ENCODE assay signal across 19 cellular contexts in genomic region chr13:52156724-52157251, GRCh38. TPM values are rescaled to one million over a fixed set of nuclear protein-coding genes. Genes with fewer than 3 reads are reported as not detected.
DNase-seq lines count a peak whose midpoint lies in the region; ATAC-seq and TF ChIP-seq lines count a peak whose summit lies in the region.
"Had no signal": no experiment of that assay in that cellular context is flagged by ENCODE, and none has a peak within 500 bp of the region (broad histone marks: within the 10 kb centered on the region; RNA-seq: fewer than 3 reads in every experiment).

No MANE protein-coding gene starts in this region.

- DNase-seq in AG10803 (ENCODE audit: low read depth) (peak; percentile 13), HFFc6 (peak; percentile 31), prostate gland (ENCODE audit: low spot score) (no peak), glutamatergic neuron (no peak)
- no peak for DNase-seq in central memory CD8-positive, alpha-beta T cell (ENCODE audit: low spot score in 2 of 2)
- DNase-seq: activated CD8-positive, alpha-beta memory T cell treated with anti-CD3 and anti-CD28 coated beads, Interleukin-2, amount 10 ng/mL, durations not matched to agents 7 days and 5 days; activated naive CD8-positive, alpha-beta T cell treated with anti-CD3 and anti-CD28 coated beads for 36 hours; effector CD8-positive, alpha-beta T cell; midbrain; psoas muscle; SHP77 treated with DMSO at 0.1 percent for 48 hours had no signal

- H3K4me3 ChIP-seq in AG10803 (ENCODE audit: low read length): no peak overlapping the region
- H3K4me3 ChIP-seq in mucosa of rectum (ENCODE audit: low read length in 2 of 2): no peak overlapping the region
- no peak overlapping the region for H3K4me3 ChIP-seq in prostate gland
- H3K4me3 ChIP-seq: gastroesophageal sphincter, GM12878, psoas muscle, tibial nerve had no signal

- no peak for TF ChIP-seq POLR2A in prostate gland (IDR thresholded peaks at IDR 0.05)

- no peaks in the 10 kb centered on the region for H3K27me3 ChIP-seq in mucosa of rectum (ENCODE audit: control insufficient read depth in 2 of 2, insufficient read depth in 2 of 2, low read length in 2 of 2)
- H3K27me3 ChIP-seq in prostate gland (replicated peaks; ENCODE audit: insufficient read depth): no peaks in the 10 kb centered on the region
- H3K27me3 ChIP-seq: gastroesophageal sphincter, tibial nerve had no signal

- H3K9ac ChIP-seq in mucosa of rectum (ENCODE audit: low read depth in 1 of 2, low read length in 2 of 2): no peak overlapping the region

- peaks cover 13 to 56% of the 10 kb centered on the region in 2 donors for H3K4me1 ChIP-seq in mucosa of rectum (ENCODE audit: control insufficient read depth in 2 of 2, insufficient read depth in 2 of 2, low read length in 2 of 2)
- H3K4me1 ChIP-seq in prostate gland (replicated peaks): no peaks in the 10 kb centered on the region

- H3K9me3 Mint-ChIP-seq in HFFc6 (no peaks in the 10 kb centered on the region), glutamatergic neuron (ENCODE audit: unreplicated experiment) (no peaks in the 10 kb centered on the region)
- no peaks in the 10 kb centered on the region for H3K9me3 Mint-ChIP-seq in central memory CD8-positive, alpha-beta T cell
- H3K9me3 Mint-ChIP-seq: activated naive CD8-positive, alpha-beta T cell treated with anti-CD3 and anti-CD28 coated beads for 36 hours had no signal

- H3K27ac ChIP-seq in mucosa of rectum (ENCODE audit: low read depth in 2 of 2, low read length in 2 of 2) (peak overlapping the region; percentile 44 to 55), prostate gland (no peak overlapping the region)
- H3K27ac ChIP-seq: gastroesophageal sphincter, psoas muscle, VCaP had no signal

- TF ChIP-seq CTCF in AG10803 (conservative IDR thresholded peaks at IDR 0.05; ENCODE audit: low read length) (no peak), HFFc6 (IDR thresholded peaks at IDR 0.05) (no peak), prostate gland (IDR thresholded peaks at IDR 0.05) (no peak), glutamatergic neuron (IDR thresholded peaks at IDR 0.05; ENCODE audit: partially characterized antibody, unreplicated experiment) (no peak)

- intact Hi-C loops in prostate gland (cut with DNase I): no loop called here

- H3K36me3 Mint-ChIP-seq in HFFc6 (ENCODE audit: low read depth) (peaks cover 5% of the 10 kb centered on the region; the same call in 1 of the 2 replicates), glutamatergic neuron (ENCODE audit: unreplicated experiment) (no peaks in the 10 kb centered on the region)
- no peaks in the 10 kb centered on the region for H3K36me3 Mint-ChIP-seq in central memory CD8-positive, alpha-beta T cell (ENCODE audit: insufficient read depth)
- H3K36me3 Mint-ChIP-seq: activated CD8-positive, alpha-beta memory T cell treated with anti-CD3 and anti-CD28 coated beads, Interleukin-2, amount 10 ng/mL, durations not matched to agents 7 days and 5 days had no signal

- H3K27me3 Mint-ChIP-seq in HFFc6 (ENCODE audit: insufficient read depth) (peaks cover 2% of the 10 kb centered on the region; the same call in 1 of the 2 replicates), glutamatergic neuron (ENCODE audit: unreplicated experiment) (no peaks in the 10 kb centered on the region)
- no peaks in the 10 kb centered on the region for H3K27me3 Mint-ChIP-seq in central memory CD8-positive, alpha-beta T cell
- H3K27me3 Mint-ChIP-seq: B cell had no signal

- H3K4me3 Mint-ChIP-seq in HFFc6 (peak overlapping the region; percentile 23), glutamatergic neuron (ENCODE audit: unreplicated experiment) (no peak overlapping the region)
- no peak overlapping the region for H3K4me3 Mint-ChIP-seq in central memory CD8-positive, alpha-beta T cell
- H3K4me3 Mint-ChIP-seq: activated CD8-positive, alpha-beta memory T cell treated with anti-CD3 and anti-CD28 coated beads, Interleukin-2, amount 10 ng/mL, durations not matched to agents 7 days and 5 days; activated naive CD8-positive, alpha-beta T cell treated with anti-CD3 and anti-CD28 coated beads for 36 hours; B cell had no signal

- H3K27ac Mint-ChIP-seq in HFFc6 (peak overlapping the region; percentile 54), glutamatergic neuron (ENCODE audit: unreplicated experiment) (no peak overlapping the region)
- H3K27ac Mint-ChIP-seq in central memory CD8-positive, alpha-beta T cell (ENCODE audit: low read depth): peak overlapping the region; percentile 0
- H3K27ac Mint-ChIP-seq: activated CD8-positive, alpha-beta memory T cell treated with anti-CD3 and anti-CD28 coated beads, Interleukin-2, amount 10 ng/mL, durations not matched to agents 7 days and 5 days; activated naive CD8-positive, alpha-beta T cell treated with anti-CD3 and anti-CD28 coated beads for 36 hours; B cell had no signal

- peaks cover 34% of the 10 kb centered on the region for H3K4me1 Mint-ChIP-seq in HFFc6 (ENCODE audit: low read depth)
- peaks cover 25% of the 10 kb centered on the region for H3K4me1 Mint-ChIP-seq in central memory CD8-positive, alpha-beta T cell
- peaks cover 5% of the 10 kb centered on the region for H3K4me1 Mint-ChIP-seq in glutamatergic neuron (ENCODE audit: low read depth, unreplicated experiment)

- WGBS in prostate gland: 31% methylated on average over 1 of the region's 1 CpG

- peaks cover 8 to 9% of the 10 kb centered on the region in 2 donors for H3K36me3 ChIP-seq in mucosa of rectum (ENCODE audit: control insufficient read depth in 2 of 2, insufficient read depth in 2 of 2, low read length in 2 of 2)
- H3K36me3 ChIP-seq in prostate gland: peaks cover 0 to 1% of the 10 kb centered on the region in 2 donors

- H3K9me3 ChIP-seq in mucosa of rectum (ENCODE audit: control insufficient read depth in 2 of 2, low read length in 2 of 2) (no peaks in the 10 kb centered on the region), prostate gland (no peaks in the 10 kb centered on the region)
- H3K9me3 ChIP-seq: gastroesophageal sphincter, psoas muscle, tibial nerve had no signal

- ATAC-seq in central memory CD8-positive, alpha-beta T cell (replicated peaks; ENCODE audit: extremely low read depth, poor library complexity, severe bottlenecking): no peak
- ATAC-seq in GM18498 (IDR thresholded peaks at IDR 0.05; ENCODE audit: unreplicated experiment) (no peak), GM19455 (IDR thresholded peaks at IDR 0.05; ENCODE audit: unreplicated experiment) (no peak)
- ATAC-seq: activated CD8-positive, alpha-beta memory T cell treated with anti-CD3 and anti-CD28 coated beads, Interleukin-2, amount 10 ng/mL, durations not matched to agents 7 days and 5 days; gastroesophageal sphincter; GM12878; psoas muscle had no signal

RNA-seq across cellular contexts. Expression of gene NEK3, which starts 2.6 kb away (rescaled TPM):
- total RNA-seq in HFFc6 (2021; fragmentation: NEBNext Ultra II Directional; extraction: Animal tissue kit (Norgen Biotek cat#: 25700)): 1 to 10 TPM; 5.0 to 9.9 (median 7.8) TPM
- total RNA-seq in prostate gland: 10 to 100 TPM; 12.9 to 36.8 TPM
- total RNA-seq in glutamatergic neuron (ENCODE audit: unreplicated experiment): 54.8 TPM

RNA-seq across cellular contexts. Expression of gene NEK5, which starts 27.9 kb away (rescaled TPM):
- total RNA-seq in HFFc6 (2021; fragmentation: NEBNext Ultra II Directional; extraction: Animal tissue kit (Norgen Biotek cat#: 25700)): not detected
- total RNA-seq in prostate gland: 1 to 10 TPM; 1.2 to 2.3 TPM
- not detected for total RNA-seq in glutamatergic neuron (ENCODE audit: unreplicated experiment)
- total RNA-seq: activated CD8-positive, alpha-beta memory T cell treated with anti-CD3 and anti-CD28 coated beads, Interleukin-2, amount 10 ng/mL, durations not matched to agents 7 days and 5 days; B cell; GM12878 had no signal

Comparison
In these comparisons a context has a peak if more than half of its experiments do, and no peak if none do; other contexts are left out.
1. DNase-seq: peak in AG10803 (single experiment) and HFFc6 (single experiment); none in central memory CD8-positive, alpha-beta T cell (0 of 2), prostate gland (single experiment) and glutamatergic neuron (single experiment).
2. H3K27ac ChIP-seq: peak in mucosa of rectum (2 of 2); none in prostate gland (0 of 2).